ENCODE assay signal across 21 cellular contexts in genomic region chr9:91519520-91520270, GRCh38.
"Had no signal": no experiment of that assay in that cellular context is flagged by ENCODE, and none has a peak within 500 bp of the region (broad histone marks: within the 10 kb centered on the region; RNA-seq: fewer than 3 reads in every experiment).

No MANE protein-coding gene starts in this region.

- H3K9me2 ChIP-seq: SK-N-SH had no signal

- H3K36me3 ChIP-seq: adrenal gland, Peyer's patch, SJCRH30, WERI-Rb-1 had no signal

- H3K4me1 ChIP-seq: adrenal gland, Peyer's patch, SJCRH30 had no signal

- H3K27me3 ChIP-seq: adrenal gland, Peyer's patch, SJCRH30 had no signal

- H3K27ac ChIP-seq: adrenal gland, Peyer's patch, RWPE1, SJCRH30, WERI-Rb-1 had no signal

- ATAC-seq: activated CD4-positive, alpha-beta T cell treated with anti-CD3 and anti-CD28 coated beads for 36 hours; activated CD8-positive, alpha-beta T cell treated with anti-CD3 and anti-CD28 coated beads for 36 hours; activated T-cell treated with anti-CD3 and anti-CD28 coated beads, Interleukin-2, amount 50 U/mL, for 72 hours had no signal

- H3K4me3 ChIP-seq: adrenal gland, Peyer's patch, SJCRH30 had no signal

- DNase-seq: activated CD4-positive, alpha-beta T cell treated with anti-CD3 and anti-CD28 coated beads for 36 hours; activated CD8-positive, alpha-beta memory T cell treated with anti-CD3 and anti-CD28 coated beads, Interleukin-2, amount 50 U/mL, for 4 hours; activated CD8-positive, alpha-beta T cell treated with anti-CD3 and anti-CD28 coated beads for 36 hours; activated gamma-delta T cell treated with Interleukin-2 at 50 U/mL for 16 hours; activated naive CD4-positive, alpha-beta T cell treated with anti-CD3 and anti-CD28 coated beads, Interleukin-2, amount 10 ng/mL, durations not matched to agents 7 days and 5 days; activated naive CD8-positive, alpha-beta T cell treated with anti-CD3 and anti-CD28 coated beads for 36 hours; activated T-cell treated with anti-CD3 and anti-CD28 coated beads, Interleukin-2, amount 50 U/mL, for 72 hours; adrenal gland; anterior cingulate cortex; NCI-H1105 treated with DMSO at 0.1 percent for 48 hours; NCI-H1436 treated with DMSO at 0.1 percent for 48 hours; NCI-H187; NCI-H2081; NCI-H524; Peyer's patch; Right ventricle myocardium superior; SJCRH30; SK-N-SH; T-helper 1 cell; WERI-Rb-1 had no signal

- H3K9me3 ChIP-seq: adrenal gland, Peyer's patch, SJCRH30 had no signal

- H3K4me2 ChIP-seq: SK-N-SH had no signal

- H3K9ac ChIP-seq: SK-N-SH had no signal
